Comparison of ENCODE assay signal across 15 cellular contexts in the genomic region with DNA sequence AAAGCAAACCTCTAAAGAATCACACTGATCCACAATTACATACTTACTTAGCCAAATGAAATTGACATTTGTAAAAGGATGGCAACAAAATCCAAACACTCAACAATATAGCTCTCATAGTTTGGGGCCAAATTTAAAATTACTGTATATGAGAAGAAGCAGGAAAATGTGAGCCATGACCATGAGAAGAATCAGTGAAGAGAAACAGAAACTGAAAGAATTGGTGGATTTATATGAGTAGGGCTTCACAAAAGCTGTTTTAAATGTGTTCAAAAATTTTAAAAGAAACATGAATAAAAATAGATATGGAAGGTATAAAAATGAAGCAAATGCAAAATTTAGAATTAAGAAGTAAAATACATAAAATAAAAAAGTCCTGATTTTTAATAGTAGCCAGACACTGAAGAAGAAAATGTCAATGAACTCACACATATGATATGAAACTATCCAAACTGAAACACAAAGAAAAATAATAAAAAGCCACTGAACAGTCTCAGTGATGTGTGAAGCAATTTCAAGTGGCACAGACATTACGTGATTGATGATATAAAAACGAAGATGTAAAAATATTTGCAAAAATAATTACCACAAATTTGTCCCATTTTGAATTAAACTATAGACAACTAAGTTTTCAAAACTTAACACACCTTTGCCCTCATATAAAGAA.
"Had no signal": no experiment of that assay in that cellular context is flagged by ENCODE, and none has a peak within 500 bp of the region (broad histone marks: within the 10 kb centered on the region; RNA-seq: fewer than 3 reads in every experiment).

No MANE protein-coding gene starts in this region.

- H3K79me2 ChIP-seq: hepatocyte had no signal

- DNase-seq: activated CD4-positive, alpha-beta memory T cell treated with anti-CD3 and anti-CD28 coated beads, Interleukin-2, amount 10 ng/mL, durations not matched to agents 7 days and 5 days; activated effector memory CD4-positive, alpha-beta T cell treated with anti-CD3 and anti-CD28 coated beads, Interleukin-2, amount 50 U/mL, for 16 hours; activated T-cell treated with anti-CD3 and anti-CD28 coated beads, Interleukin-2, amount 50 U/mL, for 4 hours; amniotic stem cell; body of pancreas; caudate nucleus; islet precursor cell; psoas muscle; stimulated activated CD4-positive, alpha-beta T cell treated with anti-CD3 and anti-CD28 coated beads, Interleukin-2, amount 100 ng/mL, for 24 hours; stomach; testis; upper lobe of right lung had no signal

- H3K4me2 ChIP-seq: hepatocyte had no signal

- H3K27ac ChIP-seq: body of pancreas, esophagus muscularis mucosa, hepatocyte, psoas muscle, stomach, testis, upper lobe of right lung had no signal

- H2AFZ ChIP-seq: hepatocyte had no signal

- H3K9me3 ChIP-seq: body of pancreas, esophagus muscularis mucosa, psoas muscle, testis, upper lobe of right lung had no signal

- ATAC-seq: activated T-cell treated with anti-CD3 and anti-CD28 coated beads, Interleukin-2, amount 50 U/mL, for 4 hours; body of pancreas; psoas muscle; upper lobe of right lung had no signal

- H3K4me3 ChIP-seq: body of pancreas, esophagus muscularis mucosa, hepatocyte, lung, psoas muscle, stomach, testis, upper lobe of right lung had no signal

- H3K4me1 ChIP-seq: body of pancreas, esophagus muscularis mucosa, psoas muscle, stomach, testis, upper lobe of right lung had no signal

- H3K36me3 ChIP-seq: esophagus muscularis mucosa, stomach, upper lobe of right lung had no signal

- H3K27me3 ChIP-seq: body of pancreas, esophagus muscularis mucosa, hepatocyte, stomach, testis, upper lobe of right lung had no signal
